Comparison of ENCODE assay signal across 8 cellular contexts in the genomic region with DNA sequence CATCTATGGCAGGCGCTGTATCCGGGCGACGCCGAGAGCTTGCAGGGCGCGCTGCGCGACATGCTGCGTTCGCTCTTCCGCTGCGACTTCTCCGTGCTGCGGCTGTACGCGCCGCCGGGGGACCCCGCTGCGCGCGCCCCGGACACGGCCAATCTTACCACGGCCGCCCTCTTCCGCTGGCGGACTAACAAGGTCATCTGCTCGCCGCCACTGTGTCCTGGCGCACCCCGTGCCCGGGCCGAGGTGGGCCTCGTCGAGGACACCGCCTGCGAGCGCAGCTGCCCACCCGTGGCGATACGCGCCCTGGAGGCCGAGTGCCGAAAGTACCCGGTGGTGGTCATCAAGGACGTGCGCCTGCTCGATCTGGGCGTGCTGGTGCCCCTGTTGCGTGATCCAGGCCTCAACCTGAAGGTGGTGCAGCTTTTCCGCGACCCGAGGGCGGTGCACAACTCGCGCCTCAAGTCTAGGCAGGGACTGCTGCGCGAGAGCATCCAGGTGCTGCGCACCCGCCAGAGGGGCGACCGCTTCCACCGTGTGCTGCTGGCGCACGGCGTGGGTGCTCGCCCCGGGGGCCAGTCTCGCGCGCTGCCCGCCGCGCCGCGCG. TPM values are rescaled to one million over a fixed set of nuclear protein-coding genes. Genes with fewer than 3 reads are reported as not detected.
DNase-seq lines count a peak whose midpoint lies in the region; ATAC-seq, FAIRE-seq and TF ChIP-seq lines count a peak whose summit lies in the region.

No MANE protein-coding gene starts in this region.

- H3K9me3 Mint-ChIP-seq in activated CD8-positive, alpha-beta memory T cell treated with anti-CD3 and anti-CD28 coated beads, Interleukin-2, amount 10 ng/mL, durations not matched to agents 7 days and 5 days (ENCODE audit: low read depth) = no peaks in the 10 kb centered on the region

- TF ChIP-seq CTCF in fibroblast of mammary gland (conservative IDR thresholded peaks at IDR 0.05; ENCODE audit: control insufficient read depth, insufficient read depth, low read depth, low read length) (no peak), pancreas (IDR thresholded peaks at IDR 0.05) (no peak)

- DNase-seq in Right ventricle myocardium inferior (ENCODE audit: missing footprints) (no peak), cardiac septum (ENCODE audit: low spot score) (no peak), KG1 (lab: John Stamatoyannopoulos, UW) (peak; percentile 7), fibroblast of mammary gland (ENCODE audit: low read depth) (no peak), pancreas (peak in 3 of 6 donors; percentile 18 to 74 (median 56)), G401 (ENCODE audit: low spot score) (no peak), hepatic stellate cell (ENCODE audit: low spot score) (no peak)
- DNase-seq in activated CD8-positive, alpha-beta memory T cell treated with anti-CD3 and anti-CD28 coated beads, Interleukin-2, amount 10 ng/mL, durations not matched to agents 7 days and 5 days = peak; percentile 51

- peaks cover 16% of the 10 kb centered on the region for H3K36me3 Mint-ChIP-seq in activated CD8-positive, alpha-beta memory T cell treated with anti-CD3 and anti-CD28 coated beads, Interleukin-2, amount 10 ng/mL, durations not matched to agents 7 days and 5 days

- no peaks in the 10 kb centered on the region for H3K36me3 ChIP-seq in pancreas

- WGBS in pancreas, 2 donors = 6 to 46% methylated on average over 79 of the region's 79 CpGs

- no peaks in the 10 kb centered on the region for H3K9me3 ChIP-seq in pancreas

- no peak overlapping the region for H3K27ac ChIP-seq in pancreas

- no peaks in the 10 kb centered on the region for H3K27me3 ChIP-seq in pancreas

- H3K27me3 Mint-ChIP-seq in activated CD8-positive, alpha-beta memory T cell treated with anti-CD3 and anti-CD28 coated beads, Interleukin-2, amount 10 ng/mL, durations not matched to agents 7 days and 5 days = no peaks in the 10 kb centered on the region

- no peaks in the 10 kb centered on the region for H3K4me1 ChIP-seq in pancreas

- intact Hi-C loops in Right ventricle myocardium inferior (cut with DNase I) (no loop called here), cardiac septum (cut with DNase I) (loop anchor here (2.0 kb wide), 1 partner anchor 68 kb away; no protein-coding TSS in a partner anchor), pancreas (cut with DNase I) (no loop called here)

- H3K4me3 Mint-ChIP-seq in activated CD8-positive, alpha-beta memory T cell treated with anti-CD3 and anti-CD28 coated beads, Interleukin-2, amount 10 ng/mL, durations not matched to agents 7 days and 5 days = peak overlapping the region; percentile 75

- H3K4me1 Mint-ChIP-seq in activated CD8-positive, alpha-beta memory T cell treated with anti-CD3 and anti-CD28 coated beads, Interleukin-2, amount 10 ng/mL, durations not matched to agents 7 days and 5 days = peaks cover 43% of the 10 kb centered on the region

- ATAC-seq in Right ventricle myocardium inferior (peak; percentile 16), pancreas (peak in 3 of 4 donors; percentile 3 to 9 (median 9))
- peak; percentile 14 for ATAC-seq in activated CD8-positive, alpha-beta memory T cell treated with anti-CD3 and anti-CD28 coated beads, Interleukin-2, amount 10 ng/mL, durations not matched to agents 7 days and 5 days

- H3K4me3 ChIP-seq in fibroblast of mammary gland (ENCODE audit: control insufficient read depth, low read depth, low read length) = peak overlapping the region; percentile 54
- peak overlapping the region; percentile 20 to 54 (median 32) for H3K4me3 ChIP-seq in pancreas

- in situ Hi-C loops in G401 (cut with HindIII; ENCODE audit: low sequenced_read_pairs) = no loop called here

- H3K27ac Mint-ChIP-seq in activated CD8-positive, alpha-beta memory T cell treated with anti-CD3 and anti-CD28 coated beads, Interleukin-2, amount 10 ng/mL, durations not matched to agents 7 days and 5 days = peak overlapping the region; percentile 82

- FAIRE-seq in pancreas (lab: Jason Lieb, UNC) = no peak

- CTCF ChIA-PET in activated CD8-positive, alpha-beta memory T cell treated with anti-CD3 and anti-CD28 coated beads, Interleukin-2, amount 10 ng/mL, durations not matched to agents 7 days and 5 days (lab: Charles Lee) = interaction anchor here (1.0 kb wide), 3 partner anchors 13 to 63 kb away, joined by 3 to 5 read pairs (median 3); no protein-coding TSS in a partner anchor

RNA-seq across cellular contexts. Expression of a gene that starts 0.9 kb away (rescaled TPM):
- total RNA-seq in Right ventricle myocardium inferior (15.1 TPM), cardiac septum (3.5 TPM), pancreas (1 to 10 TPM in 4 of 6 donors, under 1 TPM in 2; 0.65 to 2.1 (median 1.1) TPM)
- 1 to 10 TPM; 4.6 to 5.9 TPM for total RNA-seq in activated CD8-positive, alpha-beta memory T cell treated with anti-CD3 and anti-CD28 coated beads, Interleukin-2, amount 10 ng/mL, durations not matched to agents 7 days and 5 days
- polyA plus RNA-seq in pancreas = 1 to 10 TPM in 1 of 2 donors, under 1 TPM in 1; 0.72 to 1.5 TPM
- total RNA-seq in G401 (2014; rRNA removed; shearing (Covaris generic)) = 0.20 and 3.6 TPM in 2 replicates

RNA-seq across cellular contexts. Expression of a gene that starts 29.2 kb away (rescaled TPM):
- total RNA-seq in Right ventricle myocardium inferior (2.2 TPM), cardiac septum (2.0 TPM), pancreas (1 to 10 TPM; 1.1 to 2.8 (median 1.6) TPM)
- total RNA-seq in activated CD8-positive, alpha-beta memory T cell treated with anti-CD3 and anti-CD28 coated beads, Interleukin-2, amount 10 ng/mL, durations not matched to agents 7 days and 5 days = 1 to 10 TPM; 2.8 to 6.5 TPM
- polyA plus RNA-seq in pancreas = 1 to 10 TPM in 1 of 2 donors, under 1 TPM in 1; 0.80 to 1.1 TPM
- total RNA-seq in G401 (2014; rRNA removed; shearing (Covaris generic)) = 0.98 and 2.0 TPM in 2 replicates

Comparison
In these comparisons a context has a peak if more than half of its experiments do, and no peak if none do; other contexts are left out.
1. DNase-seq: peak in KG1 (single experiment) and activated CD8-positive, alpha-beta memory T cell treated with anti-CD3 and anti-CD28 coated beads, Interleukin-2, amount 10 ng/mL, durations not matched to agents 7 days and 5 days (single experiment); none in Right ventricle myocardium inferior (single experiment), cardiac septum (single experiment), fibroblast of mammary gland (single experiment), G401 (single experiment) and hepatic stellate cell (single experiment).
2. Peak in every context shown above with its lines, with median percentiles within 50 percentile points of each other: ATAC-seq.